Comparison of ENCODE assay signal across 8 cellular contexts in genomic region chr22:22710719-22711531, GRCh38.
DNase-seq lines count a peak whose midpoint lies in the region; ATAC-seq and TF ChIP-seq lines count a peak whose summit lies in the region.

No MANE protein-coding gene starts in this region.

- H3K27ac ChIP-seq in DOHH2 (ENCODE audit: low read depth, low read length), result peak overlapping the region; percentile 99
- no peak overlapping the region for H3K27ac ChIP-seq in mesenchymal stem cell (ENCODE audit: low read length, poor library complexity, severe bottlenecking)

- H3K27me3 ChIP-seq in DOHH2 (ENCODE audit: control insufficient read depth, low read length) (no peaks in the 10 kb centered on the region), mesenchymal stem cell (ENCODE audit: control insufficient read depth in 1 of 2, insufficient read depth in 1 of 2, low read length in 2 of 2) (peaks cover 5 to 32% of the 10 kb centered on the region in 2 experiments)

- no peak overlapping the region for H2AK5ac ChIP-seq in mesenchymal stem cell (ENCODE audit: low read length, severe bottlenecking)

- no peak overlapping the region for H3K23ac ChIP-seq in mesenchymal stem cell (ENCODE audit: low read length in 2 of 2)

- peaks cover 57% of the 10 kb centered on the region for H3F3A ChIP-seq in DOHH2 (ENCODE audit: control insufficient read depth, insufficient read depth)

- H3K14ac ChIP-seq in mesenchymal stem cell (ENCODE audit: low read length in 2 of 2), result no peak overlapping the region

- H2BK12ac ChIP-seq in mesenchymal stem cell (ENCODE audit: low read length in 2 of 2), result no peak overlapping the region

- H4K20me1 ChIP-seq in DOHH2 (ENCODE audit: control insufficient read depth, insufficient read depth, low read depth, low read length), result no peaks in the 10 kb centered on the region

- peak overlapping the region; percentile 80 for H3K4me3 ChIP-seq in DOHH2 (ENCODE audit: low read length)
- H3K4me3 ChIP-seq in choroid plexus epithelial cell (ENCODE audit: low read depth, low read length), result no peak overlapping the region
- no peak overlapping the region for H3K4me3 ChIP-seq in mesenchymal stem cell (ENCODE audit: insufficient read depth in 1 of 2, low read depth in 1 of 2, low read length in 2 of 2)

- no peaks in the 10 kb centered on the region for H3K79me1 ChIP-seq in mesenchymal stem cell (replicated peaks; ENCODE audit: low read length, poor library complexity, severe bottlenecking)

- H3K18ac ChIP-seq in mesenchymal stem cell (ENCODE audit: low read depth in 1 of 2, low read length in 2 of 2), result no peak overlapping the region

- ATAC-seq in HG02885 (IDR thresholded peaks at IDR 0.05; ENCODE audit: poor library complexity, unreplicated experiment), result no peak
- ATAC-seq in HG02938 (IDR thresholded peaks at IDR 0.05; ENCODE audit: unreplicated experiment), result no peak

- no peak overlapping the region for H3K4ac ChIP-seq in mesenchymal stem cell (ENCODE audit: low read depth in 1 of 2, low read length in 2 of 2)

- H3K9ac ChIP-seq in mesenchymal stem cell (ENCODE audit: low read length), result no peak overlapping the region

- DNase-seq in KBM-7 (peak; percentile 34), choroid plexus epithelial cell (ENCODE audit: low read depth) (peak; percentile 55), mesenchymal stem cell (peak; percentile 6)
- peak; percentile 83 for DNase-seq in activated CD4-positive, alpha-beta T cell treated with anti-CD3 and anti-CD28 coated beads for 48 hours
- DNase-seq in stimulated activated CD8-positive, alpha-beta memory T cell treated with anti-CD3 and anti-CD28 coated beads, Interleukin-4, amount 100 ng/mL, for 4 hours (ENCODE audit: low read depth in 2 of 2, low spot score in 1 of 2), result peak; percentile 51 to 56

- H3K36me3 ChIP-seq in DOHH2 (ENCODE audit: control insufficient read depth, low read length) (peaks cover 2% of the 10 kb centered on the region; the same call in 1 of the 2 replicates), mesenchymal stem cell (ENCODE audit: control insufficient read depth in 1 of 2, insufficient read depth in 2 of 2, low read depth in 1 of 2, low read length in 2 of 2) (no peaks in the 10 kb centered on the region)

- H3K9me3 ChIP-seq in DOHH2 (ENCODE audit: control insufficient read depth, insufficient read depth, low read length) (no peaks in the 10 kb centered on the region), mesenchymal stem cell (ENCODE audit: control insufficient read depth, low read length) (no peaks in the 10 kb centered on the region)

- peak; percentile 99 for TF ChIP-seq CTCF in DOHH2 (IDR thresholded peaks at IDR 0.05; ENCODE audit: low read depth, low read length, poor library complexity, severe bottlenecking)
- TF ChIP-seq CTCF in choroid plexus epithelial cell (conservative IDR thresholded peaks at IDR 0.05; ENCODE audit: low read depth, low read length), result peak; percentile 96

- no peak overlapping the region for H4K91ac ChIP-seq in mesenchymal stem cell (ENCODE audit: low read length)

- H2BK120ac ChIP-seq in mesenchymal stem cell (ENCODE audit: low read depth, low read length), result no peak overlapping the region

- no peak overlapping the region for H4K8ac ChIP-seq in mesenchymal stem cell (ENCODE audit: low read length)

- peak overlapping the region; percentile 97 for H3K4me2 ChIP-seq in DOHH2 (ENCODE audit: low read length)
- H3K4me2 ChIP-seq in mesenchymal stem cell (ENCODE audit: low read length, poor library complexity, severe bottlenecking), result no peak overlapping the region

- in situ Hi-C loops in KBM-7 (cut with MboI; ENCODE audit: low pct_unique_long_range_greater_than_20kb, low sequenced_read_pairs), result no loop called here

- H3K79me2 ChIP-seq in DOHH2 (ENCODE audit: control insufficient read depth, low read length), result peaks cover 6% of the 10 kb centered on the region; the same call in 1 of the 2 replicates

- 36% methylated on average over 11 of the region's 11 CpGs for WGBS in mesenchymal stem cell

- H2BK15ac ChIP-seq in mesenchymal stem cell (ENCODE audit: low read depth, poor library complexity, severe bottlenecking), result no peak overlapping the region

- no peak overlapping the region for H2BK5ac ChIP-seq in mesenchymal stem cell (ENCODE audit: low read depth, low read length, poor library complexity, severe bottlenecking)

- H2AFZ ChIP-seq in mesenchymal stem cell (ENCODE audit: low read depth, low read length), result no peak overlapping the region

- no peaks in the 10 kb centered on the region for H3K9me2 ChIP-seq in DOHH2 (replicated peaks; ENCODE audit: control insufficient read depth, low read length)

- peaks cover 100% of the 10 kb centered on the region for H3K4me1 ChIP-seq in DOHH2 (ENCODE audit: control insufficient read depth, low read length)
- H3K4me1 ChIP-seq in mesenchymal stem cell (ENCODE audit: control insufficient read depth, insufficient read depth, low read depth, low read length), result no peaks in the 10 kb centered on the region

Comparison
In these comparisons a context has a peak if more than half of its experiments do, and no peak if none do; other contexts are left out.
1. DNase-seq: peak in every context shown above with its lines; median percentile 83 in activated CD4-positive, alpha-beta T cell treated with anti-CD3 and anti-CD28 coated beads for 48 hours; 55 in choroid plexus epithelial cell; 54 in stimulated activated CD8-positive, alpha-beta memory T cell treated with anti-CD3 and anti-CD28 coated beads, Interleukin-4, amount 100 ng/mL, for 4 hours; 34 in KBM-7; 6 in mesenchymal stem cell.